Comparison of ENCODE assay signal across 9 cellular contexts in genomic region chr3:197454014-197454413, GRCh38.
A peak's percentile ranks its signal among the peaks of the same experiment; 100 is the strongest.
DNase-seq lines count a peak whose midpoint lies in the region; TF ChIP-seq lines count a peak whose summit lies in the region.
"Had no signal": no experiment of that assay in that cellular context is flagged by ENCODE, and none has a peak within 500 bp of the region (broad histone marks: within the 10 kb centered on the region; RNA-seq: fewer than 3 reads in every experiment).

No MANE protein-coding gene starts in this region.

- H3K27ac Mint-ChIP-seq in brain (peak overlapping the region in 2 of 5 experiments; percentile 13 to 43), osteocyte (ENCODE audit: unreplicated experiment) (no peak overlapping the region), CD14-positive monocyte (no peak overlapping the region)

- intact Hi-C loops in CD14-positive monocyte (cut with micrococcal nuclease), result no loop called here

- DNase-seq in NCI-H526 (lab: John Stamatoyannopoulos, UW) (peak; percentile 16 to 17), NCI-H526 treated with DMSO at 0.1 percent for 48 hours (lab: John Stamatoyannopoulos, UW) (no peak), osteocyte (ENCODE audit: extremely low spot score, unreplicated experiment) (no peak), CD14-positive monocyte (ENCODE audit: low spot score) (no peak), SW 1271 (lab: John Stamatoyannopoulos, UW) (no peak), COLO668 (lab: John Stamatoyannopoulos, UW; ENCODE audit: unreplicated experiment) (no peak)
- peak; percentile 44 for DNase-seq in Jurkat, Clone E6-1 (ENCODE audit: low read depth, low spot score)
- DNase-seq: activated effector memory CD4-positive, alpha-beta T cell treated with Interleukin-2 at 50 U/mL for 16 hours had no signal

- H3K27me3 Mint-ChIP-seq in brain (peaks cover 12% of the 10 kb centered on the region), osteocyte (ENCODE audit: unreplicated experiment) (peaks cover 4% of the 10 kb centered on the region), CD14-positive monocyte (ENCODE audit: low read depth in 3 of 3) (peaks cover 11 to 25% (median 14%) of the 10 kb centered on the region in 3 donors)

- no peak overlapping the region for H3K4me3 ChIP-seq in Jurkat, Clone E6-1 (ENCODE audit: low read length)

- H3K4me3 Mint-ChIP-seq in brain (peak overlapping the region in 1 of 5 experiments; percentile 55), osteocyte (ENCODE audit: unreplicated experiment) (no peak overlapping the region), CD14-positive monocyte (no peak overlapping the region)

- H3K4me1 Mint-ChIP-seq in brain, result peaks cover 31% of the 10 kb centered on the region
- peaks cover 23% of the 10 kb centered on the region for H3K4me1 Mint-ChIP-seq in osteocyte (ENCODE audit: unreplicated experiment)
- H3K4me1 Mint-ChIP-seq in CD14-positive monocyte, result peaks cover 20% of the 10 kb centered on the region

- TF ChIP-seq CTCF in brain (conservative IDR thresholded peaks at IDR 0.05) (peak; percentile 37 to 38), osteocyte (IDR thresholded peaks at IDR 0.05) (peak; percentile 50), CD14-positive monocyte (IDR thresholded peaks at IDR 0.05) (no peak)

- no peaks in the 10 kb centered on the region for H3K36me3 Mint-ChIP-seq in brain
- H3K36me3 Mint-ChIP-seq in osteocyte (ENCODE audit: unreplicated experiment), result no peaks in the 10 kb centered on the region
- no peaks in the 10 kb centered on the region for H3K36me3 Mint-ChIP-seq in CD14-positive monocyte

- H3K9me3 Mint-ChIP-seq in brain (peaks cover 0 to 5% (median 2%) of the 10 kb centered on the region in 5 experiments), osteocyte (ENCODE audit: unreplicated experiment) (no peaks in the 10 kb centered on the region), CD14-positive monocyte (peaks cover 0 to 9% (median 0%) of the 10 kb centered on the region in 7 donors)

Comparison
In these comparisons a context has a peak if more than half of its experiments do, and no peak if none do; other contexts are left out.
1. DNase-seq: peak in NCI-H526 (2 of 2) and Jurkat, Clone E6-1 (single experiment); none in NCI-H526 treated with DMSO at 0.1 percent for 48 hours (single experiment), osteocyte (single experiment), CD14-positive monocyte (single experiment), SW 1271 (0 of 2) and COLO668 (single experiment).